8 cellular contexts compared by ENCODE assay signal in the genomic region with DNA sequence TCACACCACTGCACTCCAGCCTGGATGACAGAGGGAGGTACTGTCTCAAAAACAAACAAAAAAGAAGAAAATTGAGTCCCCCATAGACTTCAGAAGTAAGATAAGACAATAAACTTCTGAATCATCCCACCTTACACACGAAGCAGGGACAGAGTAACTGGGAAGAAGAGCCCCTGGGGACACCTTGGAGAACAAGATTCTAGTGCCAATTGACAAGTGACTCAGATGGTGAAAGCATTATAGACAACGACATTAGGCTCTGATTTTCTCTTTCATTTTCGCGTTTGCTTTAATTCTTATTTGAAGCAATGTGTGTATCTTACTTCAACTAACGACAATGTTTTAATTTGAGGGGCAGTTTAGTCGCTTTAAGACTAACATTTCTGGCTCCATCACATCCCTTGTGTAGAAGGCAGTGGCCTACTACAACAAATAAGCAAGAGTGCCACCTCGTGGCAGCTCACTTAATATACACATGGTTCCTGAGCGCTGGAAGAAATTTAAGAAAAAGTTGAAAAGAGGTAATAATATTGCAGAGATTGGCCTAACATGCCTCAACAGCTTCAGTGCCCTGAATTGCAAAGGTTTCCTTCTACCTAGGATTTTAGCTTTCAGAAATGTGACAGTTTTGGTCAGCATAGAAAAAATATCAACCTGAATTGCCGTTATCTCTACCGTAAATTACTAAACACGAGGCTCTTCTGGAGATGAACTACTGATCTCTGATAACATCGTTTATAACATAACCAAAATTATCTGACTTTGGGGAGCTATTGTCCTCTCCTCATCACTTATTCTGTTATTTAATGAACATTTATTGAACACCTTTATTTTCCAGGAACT. TPM values are rescaled to one million over a fixed set of nuclear protein-coding genes. Genes with fewer than 3 reads are reported as not detected.
A peak's percentile ranks its signal among the peaks of the same experiment; 100 is the strongest.
DNase-seq lines count a peak whose midpoint lies in the region; ATAC-seq and TF ChIP-seq lines count a peak whose summit lies in the region.

No MANE protein-coding gene starts in this region.

- no peak overlapping the region for H3K27ac Mint-ChIP-seq in CD8-positive, alpha-beta memory T cell
- no peak overlapping the region for H3K27ac Mint-ChIP-seq in naive thymus-derived CD8-positive, alpha-beta T cell

- no peaks in the 10 kb centered on the region for H3K9me3 Mint-ChIP-seq in CD8-positive, alpha-beta memory T cell
- H3K9me3 Mint-ChIP-seq in naive thymus-derived CD8-positive, alpha-beta T cell = no peaks in the 10 kb centered on the region

- no peak overlapping the region for H3K4me3 Mint-ChIP-seq in CD8-positive, alpha-beta memory T cell
- no peak overlapping the region for H3K4me3 Mint-ChIP-seq in naive thymus-derived CD8-positive, alpha-beta T cell

- ATAC-seq in GM19395 (IDR thresholded peaks at IDR 0.05; ENCODE audit: unreplicated experiment) = peak; percentile 91
- ATAC-seq in naive thymus-derived CD8-positive, alpha-beta T cell = peak; percentile 53 to 61

- TF ChIP-seq POLR2A in erythroblast (IDR thresholded peaks at IDR 0.05; ENCODE audit: low read length) (no peak), stomach (IDR thresholded peaks at IDR 0.05) (no peak)

- no peaks in the 10 kb centered on the region for H3K27me3 ChIP-seq in CD8-positive, alpha-beta memory T cell (ENCODE audit: insufficient read depth, low read length, poor library complexity, severe bottlenecking)
- no peaks in the 10 kb centered on the region for H3K27me3 ChIP-seq in HL-60 (ENCODE audit: insufficient read depth, poor library complexity, severe bottlenecking)
- peaks cover 0 to 34% (median 3%) of the 10 kb centered on the region in 3 donors for H3K27me3 ChIP-seq in stomach

- no peaks in the 10 kb centered on the region for H3K9me3 ChIP-seq in CD8-positive, alpha-beta memory T cell (ENCODE audit: low read length)
- no peaks in the 10 kb centered on the region for H3K9me3 ChIP-seq in stomach

- CTCF ChIA-PET in CD8-positive, alpha-beta memory T cell (lab: Charles Lee) = interaction anchor here (0.6 to 4.5 kb wide), 12 partner anchors 9 to 1920 kb away, joined by 3 to 27 read pairs (median 4); partner anchors contain the start of gene ASNS

- POLR2A ChIA-PET in CD8-positive, alpha-beta memory T cell (lab: Charles Lee) = no interaction called here
- POLR2A ChIA-PET in naive thymus-derived CD8-positive, alpha-beta T cell (lab: Charles Lee) = no interaction called here

- peak; percentile 21 for TF ChIP-seq CTCF in HL-60 (IDR thresholded peaks at IDR 0.05; ENCODE audit: insufficient read depth, low read length)
- peak in 4 of 7 experiments; percentile 39 to 57 (median 50) for TF ChIP-seq CTCF in stomach (IDR thresholded peaks at IDR 0.05)

- intact Hi-C loops in stomach (cut with DNase I; ENCODE audit: low total_unique reads) = no loop called here

- TF ChIP-seq EP300 in stomach (IDR thresholded peaks at IDR 0.05) = no peak

- H3K4me1 ChIP-seq in CD8-positive, alpha-beta memory T cell (ENCODE audit: insufficient read depth, low read length) = no peaks in the 10 kb centered on the region
- no peaks in the 10 kb centered on the region for H3K4me1 ChIP-seq in stomach

- H3K36me3 ChIP-seq in CD8-positive, alpha-beta memory T cell (ENCODE audit: insufficient read depth, low read length) = no peaks in the 10 kb centered on the region
- no peaks in the 10 kb centered on the region for H3K36me3 ChIP-seq in stomach

- WGBS in stomach, 5 donors = 24 to 29% (median 28%) methylated on average over 12 of the region's 12 CpGs

- peaks cover 1 to 63% of the 10 kb centered on the region in 2 donors for H3K27me3 Mint-ChIP-seq in CD8-positive, alpha-beta memory T cell
- H3K27me3 Mint-ChIP-seq in naive thymus-derived CD8-positive, alpha-beta T cell = peaks cover 17 to 63% (median 37%) of the 10 kb centered on the region in 5 donors

- H3K36me3 Mint-ChIP-seq in CD8-positive, alpha-beta memory T cell = no peaks in the 10 kb centered on the region
- no peaks in the 10 kb centered on the region for H3K36me3 Mint-ChIP-seq in naive thymus-derived CD8-positive, alpha-beta T cell

- H3K4me3 ChIP-seq in CD8-positive, alpha-beta memory T cell (ENCODE audit: low read length) = no peak overlapping the region
- H3K4me3 ChIP-seq in HL-60 (replicated peaks; ENCODE audit: insufficient read depth, low read length) = no peak overlapping the region
- no peak overlapping the region for H3K4me3 ChIP-seq in stomach

- DNase-seq in CD8-positive, alpha-beta memory T cell = peak; percentile 21 to 65 (median 35)
- DNase-seq in HL-60 (ENCODE audit: low read depth in 1 of 2, low spot score in 1 of 2) (peak; percentile 10 to 54), NOMO-1 treated with dmso at 0.1 percent for 144 hours (lab: John Stamatoyannopoulos, UW; ENCODE audit: unreplicated experiment) (peak; percentile 51), erythroblast (lab: John Stamatoyannopoulos, UW) (peak; percentile 58 to 74), stomach (peak; percentile 71)
- DNase-seq in activated CD8-positive, alpha-beta memory T cell treated with anti-CD3 and anti-CD28 coated beads, Interleukin-2, amount 50 U/mL, for 4 hours = peak; percentile 60
- DNase-seq in naive thymus-derived CD8-positive, alpha-beta T cell = peak; percentile 10 to 70 (median 38)

- H3K4me1 Mint-ChIP-seq in CD8-positive, alpha-beta memory T cell = no peaks in the 10 kb centered on the region
- H3K4me1 Mint-ChIP-seq in naive thymus-derived CD8-positive, alpha-beta T cell = peaks cover 0 to 4% (median 0%) of the 10 kb centered on the region in 4 donors

- H3K27ac ChIP-seq in CD8-positive, alpha-beta memory T cell (ENCODE audit: low read depth, low read length) = no peak overlapping the region
- H3K27ac ChIP-seq in HL-60 (replicated peaks) (no peak overlapping the region), stomach (no peak overlapping the region)

RNA-seq across cellular contexts. Expression of gene ASNS, which starts 36.7 kb away (rescaled TPM):
- total RNA-seq in CD8-positive, alpha-beta memory T cell = 100 to 1,000 TPM in 1 of 2 experiments, 10 to 100 TPM in 1; 94.9 to 104 TPM
- polyA plus RNA-seq in CD8-positive, alpha-beta memory T cell = 13.0 TPM
- total RNA-seq in naive thymus-derived CD8-positive, alpha-beta T cell = 10 to 100 TPM; 32.4 to 36.9 TPM
- 10 to 100 TPM; 18.0 to 26.7 (median 20.3) TPM for polyA plus RNA-seq in naive thymus-derived CD8-positive, alpha-beta T cell
- total RNA-seq in stomach = 10 to 100 TPM in 4 of 5 donors, 1 to 10 TPM in 1; 4.7 to 27.8 (median 23.2) TPM
- 10 to 100 TPM; 24.9 to 52.5 (median 37.6) TPM for polyA plus RNA-seq in stomach
